ENCODE assay signal across 17 cellular contexts in genomic region chr7:5796076-5796475, GRCh38. TPM values are rescaled to one million over a fixed set of nuclear protein-coding genes. Genes with fewer than 3 reads are reported as not detected.
DNase-seq lines count a peak whose midpoint lies in the region; ATAC-seq and TF ChIP-seq lines count a peak whose summit lies in the region.
"Had no signal": no experiment of that assay in that cellular context is flagged by ENCODE, and none has a peak within 500 bp of the region (broad histone marks: within the 10 kb centered on the region; RNA-seq: fewer than 3 reads in every experiment).

No MANE protein-coding gene starts in this region.

- H3K79me2 ChIP-seq in GM23338 (replicated peaks; ENCODE audit: insufficient read depth), result no peaks in the 10 kb centered on the region
- H3K79me2 ChIP-seq in neural progenitor cell (ENCODE audit: low read depth), result no peaks in the 10 kb centered on the region

- H2AFZ ChIP-seq in GM23338 (no peak overlapping the region), neural progenitor cell (replicated peaks) (peak overlapping the region; percentile 10)

- H3K27ac Mint-ChIP-seq in GM23338 (no peak overlapping the region), neural progenitor cell (peak overlapping the region; percentile 82)
- H3K27ac Mint-ChIP-seq: CD8-positive, alpha-beta memory T cell had no signal

- H3K27ac ChIP-seq in GM23338 (ENCODE audit: low read depth) (no peak overlapping the region), neural progenitor cell (no peak overlapping the region)
- H3K27ac ChIP-seq: BLaER1 treated with 17β-estradiol and CSF1 and Interleukin-3, amounts not matched to agents 10 nM and 100 nM had no signal

- H3K36me3 ChIP-seq in GM23338 (ENCODE audit: insufficient read depth) (no peaks in the 10 kb centered on the region), neural progenitor cell (no peaks in the 10 kb centered on the region)
- H3K36me3 ChIP-seq: BLaER1 treated with 17β-estradiol and CSF1 and Interleukin-3, amounts not matched to agents 10 nM and 100 nM had no signal

- H3K27me3 ChIP-seq in GM23338 (ENCODE audit: insufficient read depth), result no peaks in the 10 kb centered on the region
- H3K27me3 ChIP-seq in neural progenitor cell, result no peaks in the 10 kb centered on the region
- H3K27me3 ChIP-seq: BLaER1 treated with 17β-estradiol and CSF1 and Interleukin-3, amounts not matched to agents 10 nM and 100 nM had no signal

- H3K4me3 Mint-ChIP-seq in GM23338 (no peak overlapping the region), neural progenitor cell (peak overlapping the region; percentile 46)
- H3K4me3 Mint-ChIP-seq: CD4-positive, CD25-positive, alpha-beta regulatory T cell; IgD-negative memory B cell had no signal

- H3K36me3 Mint-ChIP-seq in GM23338 (ENCODE audit: low read depth) (no peaks in the 10 kb centered on the region), neural progenitor cell (no peaks in the 10 kb centered on the region)
- H3K36me3 Mint-ChIP-seq: CD4-positive, CD25-positive, alpha-beta regulatory T cell; CD8-positive, alpha-beta memory T cell; IgD-negative memory B cell had no signal

- no peaks in the 10 kb centered on the region for H3K9me2 ChIP-seq in GM23338 (ENCODE audit: insufficient read depth)

- peaks cover 3% of the 10 kb centered on the region; the same call in 2 of the 3 replicates for H3K4me1 Mint-ChIP-seq in GM23338
- peaks cover 7% of the 10 kb centered on the region for H3K4me1 Mint-ChIP-seq in neural progenitor cell
- H3K4me1 Mint-ChIP-seq: IgD-negative memory B cell had no signal

- H3K4me2 ChIP-seq in GM23338, result no peak overlapping the region
- H3K4me2 ChIP-seq in neural progenitor cell, result no peak overlapping the region
- H3K4me2 ChIP-seq: BLaER1 treated with 17β-estradiol and CSF1 and Interleukin-3, amounts not matched to agents 10 nM and 100 nM had no signal

- DNase-seq in GM23338 (ENCODE audit: low spot score), result no peak
- peak; percentile 59 for DNase-seq in SK-MEL-5 (ENCODE audit: low read depth, low spot score)
- peak; percentile 49 for DNase-seq in foreskin melanocyte
- no peak for DNase-seq in neural progenitor cell (ENCODE audit: low spot score)
- DNase-seq in pons (ENCODE audit: low spot score), result no peak
- DNase-seq in activated T-cell treated with anti-CD3 and anti-CD28 coated beads, Interleukin-2, amount 50 U/mL, for 48 hours, result no peak
- DNase-seq: 8988T; CD4-positive, CD25-positive, alpha-beta regulatory T cell; CD8-positive, alpha-beta memory T cell; DMS153; DMS79; GDM1; KG1 had no signal

- H3K27me3 Mint-ChIP-seq in GM23338 (ENCODE audit: insufficient read depth, low read depth, poor library complexity) (peaks cover 15% of the 10 kb centered on the region), neural progenitor cell (ENCODE audit: insufficient read depth, low read depth) (peaks cover 6% of the 10 kb centered on the region)
- H3K27me3 Mint-ChIP-seq: CD4-positive, CD25-positive, alpha-beta regulatory T cell had no signal

- in situ Hi-C loops in SK-MEL-5 (cut with HindIII; ENCODE audit: low pct_unique_long_range_greater_than_20kb, low sequenced_read_pairs), result no loop called here

- no peaks in the 10 kb centered on the region for H3F3A ChIP-seq in GM23338 (replicated peaks; ENCODE audit: low read depth)
- H3F3A ChIP-seq in neural progenitor cell (ENCODE audit: low read depth), result no peaks in the 10 kb centered on the region

- no peaks in the 10 kb centered on the region for H4K20me1 ChIP-seq in GM23338 (replicated peaks; ENCODE audit: insufficient read depth)
- H4K20me1 ChIP-seq in neural progenitor cell (ENCODE audit: low read depth), result no peaks in the 10 kb centered on the region
- H4K20me1 ChIP-seq: BLaER1 treated with 17β-estradiol and CSF1 and Interleukin-3, amounts not matched to agents 10 nM and 100 nM had no signal

- H3K9me3 Mint-ChIP-seq in GM23338 (peaks cover 17% of the 10 kb centered on the region; the same call in 2 of the 3 replicates), neural progenitor cell (no peaks in the 10 kb centered on the region)
- H3K9me3 Mint-ChIP-seq: CD8-positive, alpha-beta memory T cell had no signal

- H3K4me3 ChIP-seq in GM23338, result no peak overlapping the region
- no peak overlapping the region for H3K4me3 ChIP-seq in neural progenitor cell
- H3K4me3 ChIP-seq: BLaER1 treated with 17β-estradiol and CSF1 and Interleukin-3, amounts not matched to agents 10 nM and 100 nM had no signal

- H3K9me3 ChIP-seq in neural progenitor cell (ENCODE audit: low read depth), result no peaks in the 10 kb centered on the region

- TF ChIP-seq CTCF in GM23338 (conservative IDR thresholded peaks at IDR 0.05; ENCODE audit: low read depth in 2 of 2) (no peak), neural progenitor cell (IDR thresholded peaks at IDR 0.05) (no peak)

- no peaks in the 10 kb centered on the region for H3K4me1 ChIP-seq in GM23338 (ENCODE audit: insufficient read depth)
- no peaks in the 10 kb centered on the region for H3K4me1 ChIP-seq in neural progenitor cell

- H3K9ac ChIP-seq in neural progenitor cell, result no peak overlapping the region
- H3K9ac ChIP-seq: BLaER1 treated with 17β-estradiol and CSF1 and Interleukin-3, amounts not matched to agents 10 nM and 100 nM had no signal

- ATAC-seq in GM23338 (peak; percentile 50; the same call in 2 of the 3 replicates), GM19463 (IDR thresholded peaks at IDR 0.05; ENCODE audit: unreplicated experiment) (no peak), GM18909 (IDR thresholded peaks at IDR 0.05; ENCODE audit: poor library complexity, unreplicated experiment) (no peak)

TF ChIP-seq in GM23338, 12 proteins besides CTCF, POLR2A, EP300 and RAD21 (continues in another document):
- TF ChIP-seq POLR2AphosphoS5 (IDR thresholded peaks at IDR 0.05; ENCODE audit: low read depth) (no peak), ZNF331 (CRISPR knock-in tag; IDR thresholded peaks at IDR 0.05; ENCODE audit: low read depth) (no peak), JUNB (IDR thresholded peaks at IDR 0.05; ENCODE audit: unreplicated experiment) (no peak), ETS1 (IDR thresholded peaks at IDR 0.05) (no peak), CREB1 (CRISPR knock-in tag; IDR thresholded peaks at IDR 0.05; ENCODE audit: low read depth) (no peak), REST (IDR thresholded peaks at IDR 0.05; ENCODE audit: unreplicated experiment) (no peak), STAT1 (IDR thresholded peaks at IDR 0.05; ENCODE audit: unreplicated experiment) (no peak), EZH2 (IDR thresholded peaks at IDR 0.05; ENCODE audit: low read depth, unreplicated experiment) (no peak)

RNA-seq across cellular contexts. Expression of gene RNF216, which starts 14.6 kb away (rescaled TPM):
- total RNA-seq in GM23338 (2014; rRNA removed; shearing (Covaris generic)), result 26.7 and 31.3 TPM in 2 replicates
- polyA plus RNA-seq in GM23338 (2016; fragmentation: Nextera tagmentation; extraction: Ambion mirVana), result 20.0 and 25.2 TPM in 2 replicates
- 38.0 and 40.0 TPM in 2 replicates for total RNA-seq in SK-MEL-5 (2014; rRNA removed; shearing (Covaris generic))
- 43.6 and 55.8 TPM in 2 replicates for polyA plus RNA-seq in SK-MEL-5 (2015; cell fraction: cytosol; rRNA removed)
- 40.8 and 51.6 TPM in 2 replicates for polyA plus RNA-seq in SK-MEL-5 (2015; cell fraction: nucleus; rRNA removed)
- total RNA-seq in neural progenitor cell (ENCODE audit: low replicate concordance), result 32.6 and 32.9 TPM in 2 replicates

Comparison
In these comparisons a context has a peak if more than half of its experiments do, and no peak if none do; other contexts are left out.
1. DNase-seq: peak in SK-MEL-5 (single experiment) and foreskin melanocyte (single experiment); none in GM23338 (single experiment), neural progenitor cell (single experiment), pons (single experiment) and activated T-cell treated with anti-CD3 and anti-CD28 coated beads, Interleukin-2, amount 50 U/mL, for 48 hours (0 of 2).